Comparison of ENCODE assay signal across 1 cellular context in the genomic region with DNA sequence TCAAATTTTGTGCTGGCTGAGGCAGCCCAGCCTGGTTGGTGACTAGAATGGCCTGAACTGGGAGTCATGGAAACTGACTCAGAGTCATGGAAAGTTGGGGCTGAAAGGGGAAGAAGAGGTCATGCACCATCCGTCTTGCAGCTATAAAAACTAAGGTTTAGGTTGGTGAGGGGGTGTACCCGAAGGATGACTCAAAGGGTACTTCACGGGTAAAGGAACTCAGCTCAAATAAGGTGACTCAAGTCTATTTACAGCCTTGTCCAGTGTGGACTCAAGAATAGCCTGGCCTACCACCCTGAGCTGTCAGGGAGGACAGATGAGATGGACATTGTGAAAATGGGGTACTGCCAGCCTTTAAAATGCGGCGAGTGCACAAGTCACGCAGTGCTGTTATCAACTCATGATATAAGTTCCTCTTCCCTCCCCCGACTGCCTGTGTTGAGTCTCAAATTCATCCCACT.
TF ChIP-seq lines count a peak whose summit lies in the region.

No MANE protein-coding gene starts in this region.

TF ChIP-seq in SK-N-SH, 30 proteins besides CTCF, POLR2A, EP300 and RAD21 (continued from another document):
- TF ChIP-seq REST (IDR thresholded peaks at IDR 0.05; ENCODE audit: low read depth, low read length) (no peak), TAF1 (IDR thresholded peaks at IDR 0.05; ENCODE audit: borderline replicate concordance, low read depth, low read length) (no peak), NFIC (IDR thresholded peaks at IDR 0.05; ENCODE audit: borderline replicate concordance) (no peak), SMC3 (IDR thresholded peaks at IDR 0.05; ENCODE audit: low read depth, low read length) (no peak), IRF3 (IDR thresholded peaks at IDR 0.05; ENCODE audit: low read depth, low read length) (no peak), TEAD4 (IDR thresholded peaks at IDR 0.05; ENCODE audit: borderline replicate concordance, insufficient read depth) (no peak), FOSL2 (IDR thresholded peaks at IDR 0.05; ENCODE audit: borderline replicate concordance, low read depth) (no peak), GABPA (IDR thresholded peaks at IDR 0.05; ENCODE audit: low read depth) (no peak), CHD2 (IDR thresholded peaks at IDR 0.05; ENCODE audit: low read length, partially characterized antibody) (no peak)
TF ChIP-seq in SK-N-SH: peak in this region for 0.
